In the genomic region with DNA sequence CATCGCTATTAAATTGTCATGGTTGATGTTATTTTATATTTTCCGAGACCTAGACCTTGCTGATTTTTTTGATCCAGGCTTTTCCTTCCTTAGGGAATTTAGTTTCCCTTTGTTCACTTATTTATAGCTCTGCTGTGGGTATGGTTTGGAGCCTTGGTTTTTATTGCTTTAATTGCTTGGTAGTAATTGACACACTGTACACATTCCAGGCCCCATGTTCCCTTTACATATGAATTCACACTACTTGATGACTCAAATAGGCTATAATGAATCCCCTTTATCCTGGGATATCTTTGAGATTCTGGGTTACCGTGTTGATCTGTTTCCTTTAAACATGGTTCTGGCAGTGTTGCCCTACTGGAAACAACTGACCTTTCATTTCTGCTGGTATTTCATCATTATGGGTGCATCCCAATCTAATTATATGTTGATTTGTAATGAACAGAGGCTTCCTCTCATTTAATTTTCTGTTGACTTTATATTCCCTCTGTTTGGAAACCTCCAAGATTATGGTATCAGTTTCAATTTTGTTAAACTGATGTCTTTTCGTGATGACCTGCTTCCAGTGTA, we compare ENCODE assay signal across 22 cellular contexts.
DNase-seq lines count a peak whose midpoint lies in the region; ATAC-seq, FAIRE-seq and TF ChIP-seq lines count a peak whose summit lies in the region.
"Had no signal": no experiment of that assay in that cellular context is flagged by ENCODE, and none has a peak within 500 bp of the region (broad histone marks: within the 10 kb centered on the region; RNA-seq: fewer than 3 reads in every experiment).

No MANE protein-coding gene starts in this region.

- ATAC-seq in lower lobe of right lung (no peak), HG02571 (IDR thresholded peaks at IDR 0.05; ENCODE audit: unreplicated experiment) (no peak)
- ATAC-seq: body of pancreas; Right ventricle myocardium inferior; stimulated activated effector memory CD8-positive, alpha-beta T cell treated with anti-CD3 and anti-CD28 coated beads, Interleukin-12 subunit alpha, Interleukin-12 subunit beta, amount 100 ng/mL, for 72 hours had no signal

- FAIRE-seq in GM12892 (lab: Jason Lieb, UNC) = no peak
- FAIRE-seq: GM19239 had no signal

- H3K9me3 Mint-ChIP-seq in glutamatergic neuron (ENCODE audit: unreplicated experiment) = no peaks in the 10 kb centered on the region
- H3K9me3 Mint-ChIP-seq: activated CD4-positive, alpha-beta memory T cell treated with anti-CD3 and anti-CD28 coated beads, Interleukin-2, amount 10 ng/mL, durations not matched to agents 7 days and 5 days; activated naive CD4-positive, alpha-beta T cell treated with anti-CD3 and anti-CD28 coated beads, Interleukin-2, amount 50 U/mL, for 24 hours; activated T-cell treated with anti-CD3 and anti-CD28 coated beads, Interleukin-2, amount 50 U/mL, for 24 hours; CD4-positive, alpha-beta T cell; H9; stimulated activated effector memory CD8-positive, alpha-beta T cell treated with anti-CD3 and anti-CD28 coated beads, Interleukin-12 subunit alpha, Interleukin-12 subunit beta, amount 100 ng/mL, for 72 hours; T-helper 1 cell treated with Interleukin-12 subunit alpha and Interleukin-12 subunit beta and Interleukin-4 antibody, amounts not matched to agents 30 μg/mL and 1 μg/mL, for 36 hours had no signal

- H3K27ac ChIP-seq in lower lobe of right lung (peak overlapping the region; percentile 68), skeletal muscle tissue (ENCODE audit: low read depth, low read length) (peak overlapping the region; percentile 87)

- TF ChIP-seq CTCF in lower lobe of right lung (IDR thresholded peaks at IDR 0.05) (no peak), glutamatergic neuron (IDR thresholded peaks at IDR 0.05; ENCODE audit: partially characterized antibody, unreplicated experiment) (no peak)

- TF ChIP-seq POLR2A in GM12892 (IDR thresholded peaks at IDR 0.05; ENCODE audit: low read depth, low read length) = no peak

- H3K36me3 Mint-ChIP-seq in glutamatergic neuron (ENCODE audit: unreplicated experiment) = no peaks in the 10 kb centered on the region
- H3K36me3 Mint-ChIP-seq: activated naive CD4-positive, alpha-beta T cell treated with anti-CD3 and anti-CD28 coated beads, Interleukin-2, amount 50 U/mL, for 24 hours; stimulated activated effector memory CD8-positive, alpha-beta T cell treated with anti-CD3 and anti-CD28 coated beads, Interleukin-12 subunit alpha, Interleukin-12 subunit beta, amount 100 ng/mL, for 72 hours had no signal

- H3K4me3 ChIP-seq in lower lobe of right lung (no peak overlapping the region), skeletal muscle tissue (ENCODE audit: low read length in 3 of 3) (no peak overlapping the region)
- H3K4me3 ChIP-seq: body of pancreas had no signal

- peak; percentile 1 for DNase-seq in COR-L47 (lab: John Stamatoyannopoulos, UW)
- peak; percentile 37 for DNase-seq in NCI-H748 (lab: John Stamatoyannopoulos, UW; ENCODE audit: unreplicated experiment)
- no peak for DNase-seq in lower lobe of right lung
- no peak for DNase-seq in GM12892 (ENCODE audit: insufficient read length)
- no peak for DNase-seq in glutamatergic neuron
- no peak for DNase-seq in occipital lobe (lab: John Stamatoyannopoulos, UW)
- DNase-seq: activated CD4-positive, alpha-beta memory T cell treated with anti-CD3 and anti-CD28 coated beads, Interleukin-2, amount 10 ng/mL, durations not matched to agents 7 days and 5 days; activated T-cell treated with anti-CD3 and anti-CD28 coated beads, Interleukin-2, amount 50 U/mL, for 24 hours; body of pancreas; CD4-positive, alpha-beta T cell; DND-41; H9; Kasumi-1; mesendoderm; NCI-H1436 had no signal

- H3K9ac ChIP-seq in skeletal muscle tissue (ENCODE audit: low read depth in 1 of 3, low read length in 3 of 3) = no peak overlapping the region

- no peak overlapping the region for H3K4me3 Mint-ChIP-seq in glutamatergic neuron (ENCODE audit: unreplicated experiment)
- H3K4me3 Mint-ChIP-seq: activated CD4-positive, alpha-beta memory T cell treated with anti-CD3 and anti-CD28 coated beads, Interleukin-2, amount 10 ng/mL, durations not matched to agents 7 days and 5 days; activated naive CD4-positive, alpha-beta T cell treated with anti-CD3 and anti-CD28 coated beads, Interleukin-2, amount 50 U/mL, for 24 hours; activated T-cell treated with anti-CD3 and anti-CD28 coated beads, Interleukin-2, amount 50 U/mL, for 24 hours; CD4-positive, alpha-beta T cell; H9; stimulated activated effector memory CD8-positive, alpha-beta T cell treated with anti-CD3 and anti-CD28 coated beads, Interleukin-12 subunit alpha, Interleukin-12 subunit beta, amount 100 ng/mL, for 72 hours; T-helper 1 cell treated with Interleukin-12 subunit alpha and Interleukin-12 subunit beta and Interleukin-4 antibody, amounts not matched to agents 30 μg/mL and 1 μg/mL, for 36 hours had no signal

- no peaks in the 10 kb centered on the region for H3K36me3 ChIP-seq in lower lobe of right lung
- no peaks in the 10 kb centered on the region for H3K36me3 ChIP-seq in skeletal muscle tissue (ENCODE audit: control insufficient read depth in 3 of 3, insufficient read depth in 3 of 3, low read length in 3 of 3)

- H3K27me3 Mint-ChIP-seq in glutamatergic neuron (ENCODE audit: unreplicated experiment) = no peaks in the 10 kb centered on the region
- H3K27me3 Mint-ChIP-seq: activated CD4-positive, alpha-beta memory T cell treated with anti-CD3 and anti-CD28 coated beads, Interleukin-2, amount 10 ng/mL, durations not matched to agents 7 days and 5 days; activated naive CD4-positive, alpha-beta T cell treated with anti-CD3 and anti-CD28 coated beads, Interleukin-2, amount 50 U/mL, for 24 hours; activated T-cell treated with anti-CD3 and anti-CD28 coated beads, Interleukin-2, amount 50 U/mL, for 24 hours; CD4-positive, alpha-beta T cell had no signal

- intact Hi-C loops in lower lobe of right lung (cut with DNase I) = loop anchor here (10.0 kb wide), 2 partner anchors 299 to 551 kb away; partner anchors contain the start of gene ZFP36L1

- H3K9me3 ChIP-seq in lower lobe of right lung = no peaks in the 10 kb centered on the region
- no peaks in the 10 kb centered on the region for H3K9me3 ChIP-seq in skeletal muscle tissue (ENCODE audit: control insufficient read depth in 3 of 3, low read length in 3 of 3)
- H3K9me3 ChIP-seq: body of pancreas had no signal

- H3K27ac Mint-ChIP-seq in glutamatergic neuron (ENCODE audit: unreplicated experiment) = no peak overlapping the region
- H3K27ac Mint-ChIP-seq: activated CD4-positive, alpha-beta memory T cell treated with anti-CD3 and anti-CD28 coated beads, Interleukin-2, amount 10 ng/mL, durations not matched to agents 7 days and 5 days; activated naive CD4-positive, alpha-beta T cell treated with anti-CD3 and anti-CD28 coated beads, Interleukin-2, amount 50 U/mL, for 24 hours; activated T-cell treated with anti-CD3 and anti-CD28 coated beads, Interleukin-2, amount 50 U/mL, for 24 hours; CD4-positive, alpha-beta T cell; H9; stimulated activated effector memory CD8-positive, alpha-beta T cell treated with anti-CD3 and anti-CD28 coated beads, Interleukin-12 subunit alpha, Interleukin-12 subunit beta, amount 100 ng/mL, for 72 hours; T-helper 1 cell treated with Interleukin-12 subunit alpha and Interleukin-12 subunit beta and Interleukin-4 antibody, amounts not matched to agents 30 μg/mL and 1 μg/mL, for 36 hours had no signal

- no peaks in the 10 kb centered on the region for H3K27me3 ChIP-seq in lower lobe of right lung (ENCODE audit: low read depth)
- no peaks in the 10 kb centered on the region for H3K27me3 ChIP-seq in skeletal muscle tissue (ENCODE audit: control insufficient read depth in 3 of 3, insufficient read depth in 3 of 3, low read length in 3 of 3)
- H3K27me3 ChIP-seq: body of pancreas had no signal

- no peaks in the 10 kb centered on the region for H3K4me1 Mint-ChIP-seq in glutamatergic neuron (ENCODE audit: low read depth, unreplicated experiment)

- H3K4me1 ChIP-seq in lower lobe of right lung = peaks cover 63% of the 10 kb centered on the region
- H3K4me1 ChIP-seq in skeletal muscle tissue (ENCODE audit: control insufficient read depth in 3 of 3, insufficient read depth in 3 of 3, low read length in 3 of 3) = peaks cover 45 to 59% (median 57%) of the 10 kb centered on the region in 3 donors

Comparison
In these comparisons a context has a peak if more than half of its experiments do, and no peak if none do; other contexts are left out.
1. DNase-seq: peak in COR-L47 (single experiment) and NCI-H748 (single experiment); none in lower lobe of right lung (single experiment), GM12892 (single experiment), glutamatergic neuron (single experiment) and occipital lobe (single experiment).